ENCODE assay signal across 1 cellular context in genomic region chr19:18097993-18098890, GRCh38.
TF ChIP-seq lines count a peak whose summit lies in the region.

No MANE protein-coding gene starts in this region.

TF ChIP-seq in HCT116, 20 proteins besides CTCF, POLR2A, EP300 and RAD21 (continued from another document):
- TF ChIP-seq REST (IDR thresholded peaks at IDR 0.05; ENCODE audit: low read depth) (no peak), POLR2AphosphoS5 (IDR thresholded peaks at IDR 0.05; ENCODE audit: low read depth, low read length) (no peak), ZNF274 (IDR thresholded peaks at IDR 0.05; ENCODE audit: low read depth, low read length) (no peak), ZBTB33 (IDR thresholded peaks at IDR 0.05; ENCODE audit: extremely low read depth, insufficient replicate concordance, low read length) (no peak), EGR1 (IDR thresholded peaks at IDR 0.05; ENCODE audit: low read depth) (no peak; the same call in none of the 2 replicates), EZH2phosphoT487 (IDR thresholded peaks at IDR 0.05; ENCODE audit: borderline replicate concordance) (no peak), SIN3A (IDR thresholded peaks at IDR 0.05; ENCODE audit: low read depth) (no peak), CBX3 (IDR thresholded peaks at IDR 0.05; ENCODE audit: low read depth) (no peak), TCF7L2 (IDR thresholded peaks at IDR 0.05; ENCODE audit: borderline replicate concordance, extremely low read depth, insufficient read depth, insufficient read length) (no peak), ELF1 (IDR thresholded peaks at IDR 0.05; ENCODE audit: borderline replicate concordance, low read depth) (no peak), FOSL1 (IDR thresholded peaks at IDR 0.05; ENCODE audit: low read depth) (no peak), CEBPB (IDR thresholded peaks at IDR 0.05; ENCODE audit: low read depth) (no peak), SRF (IDR thresholded peaks at IDR 0.05; ENCODE audit: low read depth) (no peak), SP1 (IDR thresholded peaks at IDR 0.05; ENCODE audit: low read depth) (no peak), YY1 (IDR thresholded peaks at IDR 0.05; ENCODE audit: extremely low read depth, insufficient replicate concordance, low read depth, low read length) (no peak)
TF ChIP-seq in HCT116: peak in this region for 0.
